1 cellular context compared by ENCODE assay signal in genomic region chr3:50673937-50674336, GRCh38.
TF ChIP-seq lines count a peak whose summit lies in the region.

No MANE protein-coding gene starts in this region.

TF ChIP-seq in SK-N-SH, 30 proteins besides CTCF, POLR2A, EP300 and RAD21 (continued from another document):
- TF ChIP-seq GATA2 (CRISPR knock-in tag; IDR thresholded peaks at IDR 0.05) = no peak
- no peak for TF ChIP-seq POLR2AphosphoS5 (IDR thresholded peaks at IDR 0.05; ENCODE audit: low read depth, low read length)
- TF ChIP-seq RCOR1 (IDR thresholded peaks at IDR 0.05; ENCODE audit: low read length) = no peak
- TF ChIP-seq YY1 (IDR thresholded peaks at IDR 0.05; ENCODE audit: low read depth) = no peak
- no peak for TF ChIP-seq RFX5 (IDR thresholded peaks at IDR 0.05; ENCODE audit: low read length)
- TF ChIP-seq CHD2 (IDR thresholded peaks at IDR 0.05; ENCODE audit: low read length, partially characterized antibody) = no peak
- no peak for TF ChIP-seq SIN3A (IDR thresholded peaks at IDR 0.05; ENCODE audit: borderline replicate concordance, low read depth, low read length)
- TF ChIP-seq, protein P1, sequence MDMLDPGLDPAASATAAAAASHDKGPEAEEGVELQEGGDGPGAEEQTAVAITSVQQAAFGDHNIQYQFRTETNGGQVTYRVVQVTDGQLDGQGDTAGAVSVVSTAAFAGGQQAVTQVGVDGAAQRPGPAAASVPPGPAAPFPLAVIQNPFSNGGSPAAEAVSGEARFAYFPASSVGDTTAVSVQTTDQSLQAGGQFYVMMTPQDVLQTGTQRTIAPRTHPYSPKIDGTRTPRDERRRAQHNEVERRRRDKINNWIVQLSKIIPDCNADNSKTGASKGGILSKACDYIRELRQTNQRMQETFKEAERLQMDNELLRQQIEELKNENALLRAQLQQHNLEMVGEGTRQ (IDR thresholded peaks at IDR 0.05; ENCODE audit: borderline replicate concordance, low read depth, low read length) = no peak
- TF ChIP-seq, protein P2, sequence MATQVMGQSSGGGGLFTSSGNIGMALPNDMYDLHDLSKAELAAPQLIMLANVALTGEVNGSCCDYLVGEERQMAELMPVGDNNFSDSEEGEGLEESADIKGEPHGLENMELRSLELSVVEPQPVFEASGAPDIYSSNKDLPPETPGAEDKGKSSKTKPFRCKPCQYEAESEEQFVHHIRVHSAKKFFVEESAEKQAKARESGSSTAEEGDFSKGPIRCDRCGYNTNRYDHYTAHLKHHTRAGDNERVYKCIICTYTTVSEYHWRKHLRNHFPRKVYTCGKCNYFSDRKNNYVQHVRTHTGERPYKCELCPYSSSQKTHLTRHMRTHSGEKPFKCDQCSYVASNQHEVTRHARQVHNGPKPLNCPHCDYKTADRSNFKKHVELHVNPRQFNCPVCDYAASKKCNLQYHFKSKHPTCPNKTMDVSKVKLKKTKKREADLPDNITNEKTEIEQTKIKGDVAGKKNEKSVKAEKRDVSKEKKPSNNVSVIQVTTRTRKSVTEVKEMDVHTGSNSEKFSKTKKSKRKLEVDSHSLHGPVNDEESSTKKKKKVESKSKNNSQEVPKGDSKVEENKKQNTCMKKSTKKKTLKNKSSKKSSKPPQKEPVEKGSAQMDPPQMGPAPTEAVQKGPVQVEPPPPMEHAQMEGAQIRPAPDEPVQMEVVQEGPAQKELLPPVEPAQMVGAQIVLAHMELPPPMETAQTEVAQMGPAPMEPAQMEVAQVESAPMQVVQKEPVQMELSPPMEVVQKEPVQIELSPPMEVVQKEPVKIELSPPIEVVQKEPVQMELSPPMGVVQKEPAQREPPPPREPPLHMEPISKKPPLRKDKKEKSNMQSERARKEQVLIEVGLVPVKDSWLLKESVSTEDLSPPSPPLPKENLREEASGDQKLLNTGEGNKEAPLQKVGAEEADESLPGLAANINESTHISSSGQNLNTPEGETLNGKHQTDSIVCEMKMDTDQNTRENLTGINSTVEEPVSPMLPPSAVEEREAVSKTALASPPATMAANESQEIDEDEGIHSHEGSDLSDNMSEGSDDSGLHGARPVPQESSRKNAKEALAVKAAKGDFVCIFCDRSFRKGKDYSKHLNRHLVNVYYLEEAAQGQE (IDR thresholded peaks at IDR 0.05; ENCODE audit: low read depth, low read length) = no peak
- TF ChIP-seq RXRA (IDR thresholded peaks at IDR 0.05; ENCODE audit: borderline replicate concordance, low read depth) = no peak
- TF ChIP-seq MAX (IDR thresholded peaks at IDR 0.05; ENCODE audit: low read depth) = no peak
